8 cellular contexts compared by ENCODE assay signal in the genomic region with DNA sequence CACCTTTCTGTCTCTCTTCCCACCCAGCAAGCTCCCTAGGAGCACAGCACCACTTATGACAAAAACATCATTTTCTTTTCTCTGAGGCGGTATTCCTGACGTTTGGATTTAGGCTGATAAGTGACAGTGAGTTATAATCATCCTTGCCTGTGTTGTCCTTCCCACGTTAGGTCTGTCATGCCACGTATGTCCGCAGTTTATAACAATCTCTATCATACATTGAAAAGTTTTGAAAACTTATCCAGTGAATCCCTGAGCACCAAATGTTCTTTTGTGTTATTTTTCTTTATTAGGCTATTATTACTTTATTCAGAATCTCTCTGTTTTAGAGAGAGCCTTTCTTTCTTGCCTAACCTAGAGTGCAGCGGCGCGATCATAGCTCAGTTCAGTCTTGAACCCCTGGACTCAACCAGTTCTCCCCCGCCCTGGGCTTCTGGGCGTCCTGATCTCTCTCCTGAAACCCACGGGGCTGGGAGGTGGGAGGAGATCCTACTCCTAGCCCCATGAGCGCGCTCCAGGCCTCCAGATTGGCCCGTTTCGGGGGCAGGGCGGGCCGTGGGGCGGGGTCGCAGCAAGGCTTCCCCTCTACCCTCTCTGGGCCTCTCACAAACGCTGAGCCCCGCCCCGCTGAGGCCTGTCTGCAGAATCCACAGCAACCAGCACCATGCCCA. TPM values are rescaled to one million over a fixed set of nuclear protein-coding genes. Genes with fewer than 3 reads are reported as not detected.
DNase-seq lines count a peak whose midpoint lies in the region; ATAC-seq lines count a peak whose summit lies in the region.

GSTM2 (plus strand) TSS at position 606 of the 671 bp plus-strand sequence; CDS start at position 665, 59 bp downstream.

- ATAC-seq in GM18868 (IDR thresholded peaks at IDR 0.05; ENCODE audit: unreplicated experiment) (peak; percentile 97), HG03064 (IDR thresholded peaks at IDR 0.05; ENCODE audit: low read depth, unreplicated experiment) (peak; percentile 87), GM21619 (IDR thresholded peaks at IDR 0.05; ENCODE audit: unreplicated experiment) (no peak)
- peak; percentile 100 for ATAC-seq in naive thymus-derived CD4-positive, alpha-beta T cell

- no peaks in the 10 kb centered on the region for H3K27me3 ChIP-seq in naive thymus-derived CD4-positive, alpha-beta T cell (ENCODE audit: control insufficient read depth in 2 of 2, insufficient read depth in 2 of 2, low read length in 2 of 2)

- peak within 1 kb of the TSS; percentile 38 to 90 (median 77) for H3K27ac Mint-ChIP-seq in naive thymus-derived CD4-positive, alpha-beta T cell

- no peaks in the 10 kb centered on the region for H3K36me3 ChIP-seq in naive thymus-derived CD4-positive, alpha-beta T cell (ENCODE audit: control insufficient read depth in 2 of 3, insufficient read depth in 3 of 3, low read length in 3 of 3)

- H3K27ac ChIP-seq in naive thymus-derived CD4-positive, alpha-beta T cell (ENCODE audit: low read depth, low read length): peak within 1 kb of the TSS; percentile 49

- no peaks in the 10 kb centered on the region for H3K9me3 ChIP-seq in naive thymus-derived CD4-positive, alpha-beta T cell (ENCODE audit: control insufficient read depth in 2 of 3, low read length in 3 of 3)

- H3K9me3 Mint-ChIP-seq in naive thymus-derived CD4-positive, alpha-beta T cell: no peaks in the 10 kb centered on the region

- POLR2A ChIA-PET in naive thymus-derived CD4-positive, alpha-beta T cell (lab: Charles Lee): interaction anchor here (0.6 to 0.7 kb wide), 2 partner anchors 12 to 135 kb away, joined by 3 to 5 read pairs; no protein-coding TSS in a partner anchor

- peaks cover 0 to 11% of the 10 kb centered on the region in 2 donors for H3K4me1 ChIP-seq in naive thymus-derived CD4-positive, alpha-beta T cell (ENCODE audit: control insufficient read depth in 2 of 2, insufficient read depth in 2 of 2, low read length in 2 of 2)

- DNase-seq in NOMO-1 treated with dmso at 0.1 percent for 144 hours (lab: John Stamatoyannopoulos, UW; ENCODE audit: unreplicated experiment) (peak; percentile 59), fibroblast of gingiva (ENCODE audit: low read depth) (peak; percentile 87)
- DNase-seq in activated T-cell treated with anti-CD3 and anti-CD28 coated beads, Interleukin-2, amount 50 U/mL, for 48 hours: peak; percentile 93
- DNase-seq in naive thymus-derived CD4-positive, alpha-beta T cell: peak; percentile 49 to 87 (median 82)
- DNase-seq in stimulated activated CD8-positive, alpha-beta memory T cell treated with anti-CD3 and anti-CD28 coated beads, Interleukin-7, amount 100 ng/mL, for 4 hours (ENCODE audit: low read depth in 2 of 2): peak; percentile 31 to 68

- peak within 1 kb of the TSS; percentile 52 for H3K4me3 ChIP-seq in naive thymus-derived CD4-positive, alpha-beta T cell (ENCODE audit: low read length)

- H3K4me1 Mint-ChIP-seq in naive thymus-derived CD4-positive, alpha-beta T cell: peaks cover 17 to 30% (median 24%) of the 10 kb centered on the region in 7 donors

- intact Hi-C loops in naive thymus-derived CD4-positive, alpha-beta T cell (cut with micrococcal nuclease): loop anchor here (1.0 to 5.0 kb wide), 9 partner anchors 11 to 671 kb away; partner anchors contain the start of genes AHCYL1 (in 1 of the 2), AMPD2 (in 1 of the 2), GNAI3 (in 1 of the 2) and GNAT2 (in 1 of the 2)

- H3K27me3 Mint-ChIP-seq in naive thymus-derived CD4-positive, alpha-beta T cell: no peaks in the 10 kb centered on the region

- CTCF ChIA-PET in naive thymus-derived CD4-positive, alpha-beta T cell (lab: Charles Lee): interaction anchor here (0.7 to 1.4 kb wide), 2 partner anchors 27 to 317 kb away, joined by 4 to 8 read pairs; partner anchors contain the start of gene AHCYL1

- peaks cover 6 to 19% (median 6%) of the 10 kb centered on the region in 5 donors for H3K36me3 Mint-ChIP-seq in naive thymus-derived CD4-positive, alpha-beta T cell

- peak within 1 kb of the TSS; percentile 75 to 92 (median 84) for H3K4me3 Mint-ChIP-seq in naive thymus-derived CD4-positive, alpha-beta T cell

RNA-seq across cellular contexts. Expression of gene GSTM2, which starts in this region (rescaled TPM):
- total RNA-seq in naive thymus-derived CD4-positive, alpha-beta T cell: 100 to 1,000 TPM in 3 of 5 experiments, 10 to 100 TPM in 2; 52.2 to 201 (median 109) TPM
- 10 to 100 TPM; 64.6 to 72.2 TPM for polyA plus RNA-seq in naive thymus-derived CD4-positive, alpha-beta T cell
